17 cellular contexts compared by ENCODE assay signal in the genomic region with DNA sequence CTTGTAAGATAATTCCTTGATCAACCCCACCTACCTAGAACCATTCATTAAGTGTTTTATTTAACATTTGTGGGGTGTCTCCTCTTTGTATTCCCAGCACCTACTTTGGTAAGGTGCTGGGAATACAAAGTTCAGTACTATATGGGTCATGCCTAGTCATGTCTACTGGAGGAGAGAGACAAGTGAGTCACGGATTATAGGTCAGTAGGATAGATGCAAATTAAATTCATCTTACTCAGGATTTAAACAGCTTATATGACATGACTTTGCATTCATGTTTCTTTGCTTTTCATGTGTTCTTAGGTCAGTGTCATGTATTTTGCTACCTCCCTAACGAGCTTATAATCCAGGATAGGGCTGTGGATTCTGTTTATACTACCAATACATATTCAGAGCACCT. TPM values are rescaled to one million over a fixed set of nuclear protein-coding genes. Genes with fewer than 3 reads are reported as not detected.
DNase-seq lines count a peak whose midpoint lies in the region; ATAC-seq and TF ChIP-seq lines count a peak whose summit lies in the region.
"Had no signal": no experiment of that assay in that cellular context is flagged by ENCODE, and none has a peak within 500 bp of the region (broad histone marks: within the 10 kb centered on the region; RNA-seq: fewer than 3 reads in every experiment).

No MANE protein-coding gene starts in this region.

- no peak overlapping the region for H3K14ac ChIP-seq in mesenchymal stem cell (ENCODE audit: low read length in 2 of 2)

- H3K23ac ChIP-seq in mesenchymal stem cell (ENCODE audit: low read length in 2 of 2) = no peak overlapping the region

- H3K4me1 Mint-ChIP-seq in activated CD4-positive, alpha-beta T cell treated with anti-CD3 and anti-CD28 coated beads, Interleukin-2, amount 10 ng/mL, durations not matched to agents 7 days and 5 days = peaks cover 8% of the 10 kb centered on the region

- H3K27ac ChIP-seq in PC-3 (ENCODE audit: low read length) (peak overlapping the region; percentile 81), mesenchymal stem cell (ENCODE audit: low read length, poor library complexity, severe bottlenecking) (no peak overlapping the region), SJCRH30 (no peak overlapping the region)

- no peak overlapping the region for H3K27ac Mint-ChIP-seq in activated CD4-positive, alpha-beta T cell treated with anti-CD3 and anti-CD28 coated beads, Interleukin-2, amount 10 ng/mL, durations not matched to agents 7 days and 5 days
- H3K27ac Mint-ChIP-seq: activated B cell treated with CpG ODN at 0.5 μM for 24 hours; activated naive CD8-positive, alpha-beta T cell; B cell; immature natural killer cell; T-cell had no signal

- peak overlapping the region; percentile 11 for H2BK5ac ChIP-seq in mesenchymal stem cell (ENCODE audit: low read depth, low read length, poor library complexity, severe bottlenecking)

- H4K91ac ChIP-seq in mesenchymal stem cell (ENCODE audit: low read length) = no peak overlapping the region

- DNase-seq in Caki2 (ENCODE audit: low read depth) = peak; percentile 63
- DNase-seq in PC-3 = peak; percentile 81
- peak; percentile 43 for DNase-seq in epithelial cell of proximal tubule (ENCODE audit: low read depth)
- peak; percentile 50 for DNase-seq in mesenchymal stem cell
- DNase-seq in SJCRH30 = no peak
- DNase-seq in NCI-H1436 treated with DMSO at 0.1 percent for 48 hours (lab: John Stamatoyannopoulos, UW) = no peak
- DNase-seq in activated CD4-positive, alpha-beta T cell treated with anti-CD3 and anti-CD28 coated beads, Interleukin-2, amount 10 ng/mL, durations not matched to agents 7 days and 5 days = no peak
- DNase-seq in stimulated activated naive CD8-positive, alpha-beta T cell treated with anti-CD3 and anti-CD28 coated beads, Interleukin-15, Interleukin-2, amounts not matched to agents 100 U/mL and 50 U/mL, for 24 hours = no peak
- DNase-seq: activated B cell treated with CpG ODN at 0.5 μM for 24 hours; activated CD8-positive, alpha-beta memory T cell treated with anti-CD3 and anti-CD28 coated beads, Interleukin-2, amount 50 U/mL, for 4 hours; DND-41; foreskin melanocyte; immature natural killer cell; NCI-H1105 treated with DMSO at 0.1 percent for 48 hours; T-cell had no signal

- H3K9me3 Mint-ChIP-seq in activated CD4-positive, alpha-beta T cell treated with anti-CD3 and anti-CD28 coated beads, Interleukin-2, amount 10 ng/mL, durations not matched to agents 7 days and 5 days = no peaks in the 10 kb centered on the region
- H3K9me3 Mint-ChIP-seq: activated B cell treated with CpG ODN at 0.5 μM for 24 hours, immature natural killer cell, T-cell had no signal

- H2AFZ ChIP-seq in PC-3 (ENCODE audit: low read length) (no peak overlapping the region), mesenchymal stem cell (ENCODE audit: low read depth, low read length) (no peak overlapping the region)

- H3K4me2 ChIP-seq in PC-3 (ENCODE audit: low read length) (peak overlapping the region; percentile 72), mesenchymal stem cell (ENCODE audit: low read length, poor library complexity, severe bottlenecking) (no peak overlapping the region)

- H3K4ac ChIP-seq in mesenchymal stem cell (ENCODE audit: low read depth in 1 of 2, low read length in 2 of 2) = peak overlapping the region in 1 of 2 experiments; percentile 26

- peak overlapping the region; percentile 84 for H4K8ac ChIP-seq in mesenchymal stem cell (ENCODE audit: low read length)

- WGBS in mesenchymal stem cell = 100% methylated on average over 1 of the region's 2 CpGs

- H3K9me2 ChIP-seq in PC-3 (replicated peaks; ENCODE audit: low read length) = no peaks in the 10 kb centered on the region

- H4K20me1 ChIP-seq in PC-3 (ENCODE audit: low read length) = no peaks in the 10 kb centered on the region

- H3K36me3 ChIP-seq in PC-3 (ENCODE audit: low read depth, low read length) (no peaks in the 10 kb centered on the region), mesenchymal stem cell (ENCODE audit: control insufficient read depth in 1 of 2, insufficient read depth in 2 of 2, low read depth in 1 of 2, low read length in 2 of 2) (no peaks in the 10 kb centered on the region), SJCRH30 (no peaks in the 10 kb centered on the region)

- H3K4me3 Mint-ChIP-seq in activated CD4-positive, alpha-beta T cell treated with anti-CD3 and anti-CD28 coated beads, Interleukin-2, amount 10 ng/mL, durations not matched to agents 7 days and 5 days = no peak overlapping the region
- H3K4me3 Mint-ChIP-seq: activated B cell treated with CpG ODN at 0.5 μM for 24 hours; activated naive CD8-positive, alpha-beta T cell; B cell; immature natural killer cell; T-cell had no signal

- H3K9ac ChIP-seq in PC-3 (ENCODE audit: low read length) = 0 out of 2 replicates have a peak overlapping the region, but pooled peaks have one; percentile 19
- peak overlapping the region; percentile 27 for H3K9ac ChIP-seq in mesenchymal stem cell (ENCODE audit: low read length)

- H3K27me3 Mint-ChIP-seq in activated CD4-positive, alpha-beta T cell treated with anti-CD3 and anti-CD28 coated beads, Interleukin-2, amount 10 ng/mL, durations not matched to agents 7 days and 5 days = peaks cover 24% of the 10 kb centered on the region
- H3K27me3 Mint-ChIP-seq: B cell had no signal

- peaks cover 4% of the 10 kb centered on the region for H3K36me3 Mint-ChIP-seq in activated CD4-positive, alpha-beta T cell treated with anti-CD3 and anti-CD28 coated beads, Interleukin-2, amount 10 ng/mL, durations not matched to agents 7 days and 5 days (ENCODE audit: low read depth)
- H3K36me3 Mint-ChIP-seq: activated naive CD8-positive, alpha-beta T cell; immature natural killer cell; T-cell had no signal

- TF ChIP-seq CTCF in PC-3 (conservative IDR thresholded peaks at IDR 0.05; ENCODE audit: low read depth, low read length) = no peak
- TF ChIP-seq CTCF in epithelial cell of proximal tubule (conservative IDR thresholded peaks at IDR 0.05; ENCODE audit: low read depth, low read length) = no peak

- H3K9me3 ChIP-seq in PC-3 (ENCODE audit: low read length) (no peaks in the 10 kb centered on the region), mesenchymal stem cell (ENCODE audit: control insufficient read depth, low read length) (no peaks in the 10 kb centered on the region), SJCRH30 (replicated peaks) (no peaks in the 10 kb centered on the region)

- H3K27me3 ChIP-seq in PC-3 (ENCODE audit: low read length) = no peaks in the 10 kb centered on the region
- H3K27me3 ChIP-seq in mesenchymal stem cell (ENCODE audit: control insufficient read depth in 1 of 2, insufficient read depth in 1 of 2, low read length in 2 of 2) = no peaks in the 10 kb centered on the region
- H3K27me3 ChIP-seq in SJCRH30 = no peaks in the 10 kb centered on the region

- peaks cover 38% of the 10 kb centered on the region for H3K79me2 ChIP-seq in PC-3 (ENCODE audit: low read length)

- no TSS peak for BruUV-seq in PC-3 (replicated peaks; lab: Mats Ljungman, UMichigan)

- H3K18ac ChIP-seq in mesenchymal stem cell (ENCODE audit: low read depth in 1 of 2, low read length in 2 of 2) = peak overlapping the region; percentile 40 to 80

- H2AK5ac ChIP-seq in mesenchymal stem cell (ENCODE audit: low read length, severe bottlenecking) = peak overlapping the region; percentile 72

- CTCF ChIA-PET in PC-3 (lab: Charles Lee) = interaction anchor here (0.5 to 0.9 kb wide), 2 partner anchors 23 to 520 kb away, joined by 3 to 5 read pairs; no protein-coding TSS in a partner anchor
- CTCF ChIA-PET in activated CD4-positive, alpha-beta T cell treated with anti-CD3 and anti-CD28 coated beads, Interleukin-2, amount 10 ng/mL, durations not matched to agents 7 days and 5 days (lab: Charles Lee) = interaction anchor here (0.7 to 2.9 kb wide), 3 partner anchors 9 to 22 kb away, joined by 3 to 11 read pairs (median 3); no protein-coding TSS in a partner anchor

- in situ Hi-C loops in Caki2 (cut with HindIII; ENCODE audit: low pct_unique_long_range_greater_than_20kb, low sequenced_read_pairs) = no loop called here

- H3K4me3 ChIP-seq in PC-3 (ENCODE audit: low read length) (peak overlapping the region; percentile 24; the same call in 1 of the 2 replicates), epithelial cell of proximal tubule (ENCODE audit: low read depth, low read length) (no peak overlapping the region), mesenchymal stem cell (ENCODE audit: insufficient read depth in 1 of 2, low read depth in 1 of 2, low read length in 2 of 2) (no peak overlapping the region), SJCRH30 (no peak overlapping the region)

- H3K4me1 ChIP-seq in PC-3 (ENCODE audit: insufficient read depth, low read length) (peaks cover 42% of the 10 kb centered on the region), mesenchymal stem cell (ENCODE audit: control insufficient read depth, insufficient read depth, low read depth, low read length) (peaks cover 7% of the 10 kb centered on the region), SJCRH30 (no peaks in the 10 kb centered on the region)

- POLR2A ChIA-PET in PC-3 (lab: Charles Lee; ENCODE audit: unreplicated experiment) = interaction anchor here (0.6 kb wide), 1 partner anchor 175 kb away, joined by 6 read pairs; no protein-coding TSS in a partner anchor
- POLR2A ChIA-PET in activated CD4-positive, alpha-beta T cell treated with anti-CD3 and anti-CD28 coated beads, Interleukin-2, amount 10 ng/mL, durations not matched to agents 7 days and 5 days (lab: Charles Lee) = interaction anchor here (0.6 kb wide), 1 partner anchor 22 kb away, joined by 3 read pairs; no protein-coding TSS in a partner anchor

- intact Hi-C loops in PC-3 (cut with micrococcal nuclease) = no loop called here

- no peak overlapping the region for H2BK120ac ChIP-seq in mesenchymal stem cell (ENCODE audit: low read depth, low read length)

- no peaks in the 10 kb centered on the region for H3F3A ChIP-seq in PC-3 (ENCODE audit: low read length, unreplicated experiment)

- peaks cover 7% of the 10 kb centered on the region for H3K79me1 ChIP-seq in mesenchymal stem cell (replicated peaks; ENCODE audit: low read length, poor library complexity, severe bottlenecking)

- H2BK15ac ChIP-seq in mesenchymal stem cell (ENCODE audit: low read depth, poor library complexity, severe bottlenecking) = no peak overlapping the region

- H2BK12ac ChIP-seq in mesenchymal stem cell (ENCODE audit: low read length in 2 of 2) = peak overlapping the region in 1 of 2 experiments; percentile 66

- ATAC-seq in PC-3 = peak; percentile 5
- ATAC-seq in stimulated activated naive CD8-positive, alpha-beta T cell treated with anti-CD3 and anti-CD28 coated beads, Interleukin-15, Interleukin-2, amounts not matched to agents 100 U/mL and 50 U/mL, for 24 hours = no peak
- ATAC-seq: T-cell had no signal

RNA-seq across cellular contexts. Expression of gene FADS1, which starts 3.4 kb away (rescaled TPM):
- total RNA-seq in Caki2 (2014; rRNA removed; shearing (Covaris generic); ENCODE audit: low replicate concordance) = 49.8 and 55.0 TPM in 2 replicates
- total RNA-seq in PC-3 (2014; rRNA removed) (79.4 and 84.4 TPM in 2 replicates), epithelial cell of proximal tubule (64.6 and 100 TPM in 2 replicates)
- 262 TPM for polyA plus RNA-seq in mesenchymal stem cell (2013, experiment 1 of 2)
- polyA plus RNA-seq in mesenchymal stem cell (2013, experiment 2 of 2) = 260 TPM
- total RNA-seq in SJCRH30 (2014; rRNA removed; shearing (Covaris generic)) = 94.6 and 105 TPM in 2 replicates
- 10 to 100 TPM; 25.7 to 27.1 TPM for total RNA-seq in activated CD4-positive, alpha-beta T cell treated with anti-CD3 and anti-CD28 coated beads, Interleukin-2, amount 10 ng/mL, durations not matched to agents 7 days and 5 days

RNA-seq across cellular contexts. Expression of gene FADS2, which starts 7.9 kb away (rescaled TPM):
- 5.7 and 8.6 TPM in 2 replicates for total RNA-seq in Caki2 (2014; rRNA removed; shearing (Covaris generic); ENCODE audit: low replicate concordance)
- 246 and 305 TPM in 2 replicates for total RNA-seq in PC-3 (2014; rRNA removed)
- total RNA-seq in epithelial cell of proximal tubule = 169 and 442 TPM in 2 replicates
- polyA plus RNA-seq in mesenchymal stem cell (2013, experiment 1 of 2) = 1,185 TPM
- polyA plus RNA-seq in mesenchymal stem cell (2013, experiment 2 of 2) = 1,187 TPM
- total RNA-seq in SJCRH30 (2014; rRNA removed; shearing (Covaris generic)) = 13.3 and 14.2 TPM in 2 replicates
- 100 to 1,000 TPM; 128 to 135 TPM for total RNA-seq in activated CD4-positive, alpha-beta T cell treated with anti-CD3 and anti-CD28 coated beads, Interleukin-2, amount 10 ng/mL, durations not matched to agents 7 days and 5 days

RNA-seq across cellular contexts. Expression of gene FEN1, which starts 27.5 kb away (rescaled TPM):
- 61.0 and 66.9 TPM in 2 replicates for total RNA-seq in Caki2 (2014; rRNA removed; shearing (Covaris generic); ENCODE audit: low replicate concordance)
- total RNA-seq in PC-3 (2014; rRNA removed) (132 and 137 TPM in 2 replicates), epithelial cell of proximal tubule (70.6 and 120 TPM in 2 replicates)
- polyA plus RNA-seq in mesenchymal stem cell (2013, experiment 1 of 2) = 10.6 TPM
- 10.7 TPM for polyA plus RNA-seq in mesenchymal stem cell (2013, experiment 2 of 2)
- total RNA-seq in SJCRH30 (2014; rRNA removed; shearing (Covaris generic)) = 87.3 and 92.0 TPM in 2 replicates
- total RNA-seq in activated CD4-positive, alpha-beta T cell treated with anti-CD3 and anti-CD28 coated beads, Interleukin-2, amount 10 ng/mL, durations not matched to agents 7 days and 5 days = 100 to 1,000 TPM in 1 of 2 experiments, 10 to 100 TPM in 1; 98.6 to 118 TPM

RNA-seq across cellular contexts. Expression of gene TMEM258, which starts 27.8 kb away (rescaled TPM):
- 61.3 and 85.2 TPM in 2 replicates for total RNA-seq in Caki2 (2014; rRNA removed; shearing (Covaris generic); ENCODE audit: low replicate concordance)
- total RNA-seq in PC-3 (2014; rRNA removed) (79.2 and 110 TPM in 2 replicates), epithelial cell of proximal tubule (95.1 and 102 TPM in 2 replicates)
- 175 TPM for polyA plus RNA-seq in mesenchymal stem cell (2013, experiment 1 of 2)
- polyA plus RNA-seq in mesenchymal stem cell (2013, experiment 2 of 2) = 180 TPM
- 95.5 and 123 TPM in 2 replicates for total RNA-seq in SJCRH30 (2014; rRNA removed; shearing (Covaris generic))
- 100 to 1,000 TPM; 154 to 160 TPM for total RNA-seq in activated CD4-positive, alpha-beta T cell treated with anti-CD3 and anti-CD28 coated beads, Interleukin-2, amount 10 ng/mL, durations not matched to agents 7 days and 5 days

Comparison
In these comparisons a context has a peak if more than half of its experiments do, and no peak if none do; other contexts are left out.
1. DNase-seq: peak in Caki2 (single experiment), PC-3 (single experiment), epithelial cell of proximal tubule (single experiment) and mesenchymal stem cell (single experiment); none in SJCRH30 (0 of 2), NCI-H1436 treated with DMSO at 0.1 percent for 48 hours (single experiment), activated CD4-positive, alpha-beta T cell treated with anti-CD3 and anti-CD28 coated beads, Interleukin-2, amount 10 ng/mL, durations not matched to agents 7 days and 5 days (single experiment) and stimulated activated naive CD8-positive, alpha-beta T cell treated with anti-CD3 and anti-CD28 coated beads, Interleukin-15, Interleukin-2, amounts not matched to agents 100 U/mL and 50 U/mL, for 24 hours (single experiment).